In genomic region chr3:61562042-61562809, GRCh38 we compare ENCODE assay signal across 1 cellular context.
TF ChIP-seq lines count a peak whose summit lies in the region.

No MANE protein-coding gene starts in this region.

TF ChIP-seq in HepG2, 621 proteins besides CTCF, POLR2A, EP300 and RAD21 (continued from another document):
- TF ChIP-seq, protein P1, sequence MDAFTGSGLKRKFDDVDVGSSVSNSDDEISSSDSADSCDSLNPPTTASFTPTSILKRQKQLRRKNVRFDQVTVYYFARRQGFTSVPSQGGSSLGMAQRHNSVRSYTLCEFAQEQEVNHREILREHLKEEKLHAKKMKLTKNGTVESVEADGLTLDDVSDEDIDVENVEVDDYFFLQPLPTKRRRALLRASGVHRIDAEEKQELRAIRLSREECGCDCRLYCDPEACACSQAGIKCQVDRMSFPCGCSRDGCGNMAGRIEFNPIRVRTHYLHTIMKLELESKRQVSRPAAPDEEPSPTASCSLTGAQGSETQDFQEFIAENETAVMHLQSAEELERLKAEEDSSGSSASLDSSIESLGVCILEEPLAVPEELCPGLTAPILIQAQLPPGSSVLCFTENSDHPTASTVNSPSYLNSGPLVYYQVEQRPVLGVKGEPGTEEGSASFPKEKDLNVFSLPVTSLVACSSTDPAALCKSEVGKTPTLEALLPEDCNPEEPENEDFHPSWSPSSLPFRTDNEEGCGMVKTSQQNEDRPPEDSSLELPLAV (CRISPR knock-in tag; conservative IDR thresholded peaks at IDR 0.05; ENCODE audit: low read depth), result no peak
- TF ChIP-seq HBP1 (CRISPR knock-in tag; IDR thresholded peaks at IDR 0.05; ENCODE audit: low read depth), result no peak
- TF ChIP-seq RBFOX2 (IDR thresholded peaks at IDR 0.05; ENCODE audit: low read depth, low read length), result 0 out of 2 replicates have a peak, but pooled peaks have one; percentile 2
- no peak for TF ChIP-seq HMG20A (CRISPR knock-in tag; IDR thresholded peaks at IDR 0.05; ENCODE audit: borderline replicate concordance)
- TF ChIP-seq SSRP1 (CRISPR knock-in tag; IDR thresholded peaks at IDR 0.05), result no peak
- no peak for TF ChIP-seq ESRRA (CRISPR knock-in tag; IDR thresholded peaks at IDR 0.05; ENCODE audit: low read depth)
- TF ChIP-seq ZNF841 (CRISPR knock-in tag; IDR thresholded peaks at IDR 0.05; ENCODE audit: borderline replicate concordance), result no peak
- TF ChIP-seq ZFYVE20 (CRISPR knock-in tag; IDR thresholded peaks at IDR 0.05; ENCODE audit: borderline replicate concordance, low read depth), result 0 out of 2 replicates have a peak, but pooled peaks have one; percentile 5
- TF ChIP-seq ZNF678 (CRISPR knock-in tag; IDR thresholded peaks at IDR 0.05), result no peak
- no peak for TF ChIP-seq EZH2 (conservative IDR thresholded peaks at IDR 0.05; ENCODE audit: low read depth, low read length)
- no peak for TF ChIP-seq KDM6A (CRISPR knock-in tag; IDR thresholded peaks at IDR 0.05; ENCODE audit: low read depth)
- TF ChIP-seq, protein P2, sequence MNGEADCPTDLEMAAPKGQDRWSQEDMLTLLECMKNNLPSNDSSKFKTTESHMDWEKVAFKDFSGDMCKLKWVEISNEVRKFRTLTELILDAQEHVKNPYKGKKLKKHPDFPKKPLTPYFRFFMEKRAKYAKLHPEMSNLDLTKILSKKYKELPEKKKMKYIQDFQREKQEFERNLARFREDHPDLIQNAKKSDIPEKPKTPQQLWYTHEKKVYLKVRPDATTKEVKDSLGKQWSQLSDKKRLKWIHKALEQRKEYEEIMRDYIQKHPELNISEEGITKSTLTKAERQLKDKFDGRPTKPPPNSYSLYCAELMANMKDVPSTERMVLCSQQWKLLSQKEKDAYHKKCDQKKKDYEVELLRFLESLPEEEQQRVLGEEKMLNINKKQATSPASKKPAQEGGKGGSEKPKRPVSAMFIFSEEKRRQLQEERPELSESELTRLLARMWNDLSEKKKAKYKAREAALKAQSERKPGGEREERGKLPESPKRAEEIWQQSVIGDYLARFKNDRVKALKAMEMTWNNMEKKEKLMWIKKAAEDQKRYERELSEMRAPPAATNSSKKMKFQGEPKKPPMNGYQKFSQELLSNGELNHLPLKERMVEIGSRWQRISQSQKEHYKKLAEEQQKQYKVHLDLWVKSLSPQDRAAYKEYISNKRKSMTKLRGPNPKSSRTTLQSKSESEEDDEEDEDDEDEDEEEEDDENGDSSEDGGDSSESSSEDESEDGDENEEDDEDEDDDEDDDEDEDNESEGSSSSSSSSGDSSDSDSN (CRISPR knock-in tag; IDR thresholded peaks at IDR 0.05), result peak; percentile 3; the same call in 1 of the 2 replicates
- no peak for TF ChIP-seq PTBP1 (IDR thresholded peaks at IDR 0.05; ENCODE audit: low read depth, low read length, poor library complexity, severe bottlenecking)
- no peak for TF ChIP-seq ONECUT2 (CRISPR knock-in tag; IDR thresholded peaks at IDR 0.05)
- TF ChIP-seq NFE2L1 (CRISPR knock-in tag; IDR thresholded peaks at IDR 0.05; ENCODE audit: borderline replicate concordance), result no peak
- no peak for TF ChIP-seq ZNF605 (CRISPR knock-in tag; IDR thresholded peaks at IDR 0.05)
- 0 out of 2 replicates have a peak, but pooled peaks have one; percentile 41 for TF ChIP-seq ZNF160 (CRISPR knock-in tag; IDR thresholded peaks at IDR 0.05)
- TF ChIP-seq TEAD3 (CRISPR knock-in tag; optimal IDR thresholded peaks at IDR 0.05; ENCODE audit: borderline replicate concordance), result no peak
- no peak for TF ChIP-seq PITX1 (CRISPR knock-in tag; IDR thresholded peaks at IDR 0.05)
- peak; percentile 32 for TF ChIP-seq ASH2L (IDR thresholded peaks at IDR 0.05; ENCODE audit: insufficient read length, low read depth, low read length)
- TF ChIP-seq ZMYM2 (CRISPR knock-in tag; IDR thresholded peaks at IDR 0.05), result no peak
- TF ChIP-seq KLF16 (CRISPR knock-in tag; IDR thresholded peaks at IDR 0.05), result no peak
